24 cellular contexts compared by ENCODE assay signal in the genomic region with DNA sequence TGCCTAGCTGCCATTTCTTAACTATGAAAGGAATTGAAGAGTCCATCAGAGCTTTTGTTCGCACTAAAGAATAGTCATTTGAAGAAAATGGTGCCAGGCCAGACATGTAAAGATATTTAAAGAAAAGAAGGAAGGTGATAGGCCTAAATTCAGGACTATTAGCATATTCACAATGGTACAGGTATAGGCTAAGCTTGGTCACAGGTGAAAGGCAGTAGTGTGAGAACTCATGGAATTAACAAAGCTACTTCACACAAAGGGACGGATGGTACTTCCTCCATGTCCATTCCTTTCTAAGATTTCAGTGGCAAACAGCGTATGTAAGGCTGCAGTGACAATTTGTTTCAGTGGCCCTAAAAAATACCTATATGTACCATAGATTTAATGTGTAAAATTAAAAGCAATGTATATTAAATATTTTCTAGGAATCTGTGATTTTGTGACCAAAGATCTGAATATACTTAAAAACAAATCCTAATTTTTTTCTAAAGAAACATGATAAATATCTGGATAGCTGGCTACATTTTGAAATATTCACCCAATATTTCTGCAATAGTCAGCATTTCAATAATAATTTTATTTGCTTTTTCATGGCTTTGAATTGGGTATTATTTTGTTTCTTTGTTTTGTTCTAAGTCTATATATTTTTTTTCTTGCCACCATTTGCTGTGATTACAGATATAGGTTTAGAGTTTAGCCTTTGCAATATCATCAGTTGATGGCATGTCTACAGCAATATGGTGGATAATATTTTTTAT.
"Had no signal": no experiment of that assay in that cellular context is flagged by ENCODE, and none has a peak within 500 bp of the region (broad histone marks: within the 10 kb centered on the region; RNA-seq: fewer than 3 reads in every experiment).

No MANE protein-coding gene starts in this region.

- H3K9me3 ChIP-seq: adrenal gland had no signal

- H3K27ac ChIP-seq: adrenal gland, SK-N-MC, WERI-Rb-1 had no signal

- H3K4me3 ChIP-seq: adrenal gland, SK-N-MC had no signal

- H3K27me3 ChIP-seq: adrenal gland had no signal

- ATAC-seq: activated CD4-positive, CD25-positive, alpha-beta regulatory T cell treated with anti-CD3 and anti-CD28 coated beads, Interleukin-2, amount 50 U/mL, for 24 hours; activated CD8-positive, alpha-beta T cell treated with anti-CD3 and anti-CD28 coated beads for 36 hours; activated T-cell treated with anti-CD3 and anti-CD28 coated beads, Interleukin-2, amount 50 U/mL, for 72 hours; Panc1; Right ventricle myocardium inferior had no signal

- DNase-seq: activated CD4-positive, alpha-beta T cell treated with anti-CD3 and anti-CD28 coated beads for 4 hours; activated CD8-positive, alpha-beta memory T cell treated with anti-CD3 and anti-CD28 coated beads, Interleukin-2, amount 50 U/mL, for 4 hours; activated CD8-positive, alpha-beta T cell treated with anti-CD3 and anti-CD28 coated beads for 36 hours; activated naive CD4-positive, alpha-beta T cell treated with anti-CD3 and anti-CD28 coated beads, Interleukin-2, amount 50 U/mL, for 16 hours; activated naive CD8-positive, alpha-beta T cell treated with anti-CD3 and anti-CD28 coated beads, Interleukin-2, amount 10 ng/mL, durations not matched to agents 7 days and 5 days; activated T-cell treated with anti-CD3 and anti-CD28 coated beads, Interleukin-2, amount 50 U/mL, for 72 hours; adrenal gland; anterior cingulate cortex; cerebellar nuclear complex; Kasumi-1; NCI-H1092; NCI-H1930; NCI-H2171; NCI-H2227 treated with DMSO at 0.1 percent for 48 hours; NCI-H446 treated with DMSO at 0.1 percent for 48 hours; NCI-H524 treated with DMSO at 0.1 percent for 48 hours; NCI-H82; RPMI8226; T-helper 1 cell; WERI-Rb-1 had no signal

- H3K4me1 ChIP-seq: adrenal gland had no signal

- H3K36me3 ChIP-seq: adrenal gland, WERI-Rb-1 had no signal
